In the genomic region with DNA sequence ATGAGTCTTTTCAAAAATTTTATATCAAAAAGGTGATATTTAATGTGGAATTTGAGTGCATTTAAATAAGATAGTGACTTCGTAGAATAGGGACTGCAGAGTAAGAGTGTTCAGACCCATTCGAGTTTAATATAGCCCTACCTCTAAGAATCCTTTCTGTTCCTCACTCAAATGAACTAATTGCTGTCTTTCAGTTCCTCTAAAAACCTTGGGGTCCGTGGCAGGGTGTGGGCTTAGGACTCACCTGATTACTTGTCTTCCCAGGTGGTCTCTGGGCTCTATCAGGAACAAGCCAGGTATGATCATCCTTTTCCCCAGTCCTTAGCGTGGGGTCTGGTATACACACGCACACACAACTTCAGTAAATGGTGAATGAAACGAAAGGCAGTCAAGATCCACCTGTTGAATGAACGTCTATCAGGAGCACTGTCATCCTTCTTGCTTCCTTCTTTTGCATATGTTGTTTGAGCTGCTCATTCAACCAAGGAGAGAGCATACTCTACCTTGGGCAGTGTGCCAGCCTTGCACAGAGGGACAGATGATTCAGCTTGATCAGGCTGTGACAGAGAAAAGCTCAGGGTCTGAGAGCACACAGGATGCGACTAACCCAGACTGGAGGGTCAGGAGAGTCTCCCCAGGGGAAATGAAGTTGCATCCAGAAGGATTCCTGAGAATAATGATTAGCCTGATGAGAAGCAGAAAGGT, we compare ENCODE assay signal across 8 cellular contexts. TPM values are rescaled to one million over a fixed set of nuclear protein-coding genes. Genes with fewer than 3 reads are reported as not detected.
DNase-seq lines count a peak whose midpoint lies in the region; ATAC-seq and TF ChIP-seq lines count a peak whose summit lies in the region.

No MANE protein-coding gene starts in this region.

- TF ChIP-seq EP300 in Ishikawa (IDR thresholded peaks at IDR 0.05; ENCODE audit: borderline replicate concordance): no peak

- peak overlapping the region; percentile 92 for H3K4me3 Mint-ChIP-seq in progenitor cell of endocrine pancreas (ENCODE audit: low read depth)

- no peaks in the 10 kb centered on the region for H3K9me3 Mint-ChIP-seq in progenitor cell of endocrine pancreas (ENCODE audit: low read depth)

- no peak for TF ChIP-seq RAD21 in Ishikawa (IDR thresholded peaks at IDR 0.05; ENCODE audit: low read depth)

- ATAC-seq in GM21576 (IDR thresholded peaks at IDR 0.05; ENCODE audit: unreplicated experiment): peak; percentile 56

- H3K4me1 Mint-ChIP-seq in progenitor cell of endocrine pancreas (ENCODE audit: low read depth): peaks cover 12% of the 10 kb centered on the region

- POLR2A ChIA-PET in HEK293T (lab: Yijun Ruan, JAX): interaction anchor here (1.1 to 4.1 kb wide), 9 partner anchors 9 to 96 kb away, joined by 3 to 17 read pairs (median 5); no protein-coding TSS in a partner anchor

- intact Hi-C loops in head of caudate nucleus (cut with DNase I): loop anchor here (10.0 kb wide), 1 partner anchor 640 kb away; a partner anchor contains a TSS

- DNase-seq in DMS53 treated with DMSO at 0.1 percent for 48 hours (lab: John Stamatoyannopoulos, UW; ENCODE audit: unreplicated experiment) (peak; percentile 100), OCI-M1 (lab: John Stamatoyannopoulos, UW) (peak; percentile 81), head of caudate nucleus (peak in 31 of 42 donors; percentile 18 to 72 (median 42)), progenitor cell of endocrine pancreas (ENCODE audit: low spot score, unreplicated experiment) (no peak), HEK293T (ENCODE audit: extremely low spot score) (no peak)
- peak; percentile 5 for DNase-seq in activated T-helper 9 cell treated with anti-CD3 and anti-CD28 coated beads, Interleukin-2, amount 50 U/mL, for 16 hours (ENCODE audit: low read depth)

- H3K27ac Mint-ChIP-seq in progenitor cell of endocrine pancreas: peak overlapping the region; percentile 97

- TF ChIP-seq CTCF in progenitor cell of endocrine pancreas (IDR thresholded peaks at IDR 0.05; ENCODE audit: unreplicated experiment): no peak

- CTCF ChIA-PET in HEK293T (lab: Yijun Ruan, JAX): no interaction called here

- peaks cover 3% of the 10 kb centered on the region for H3K27me3 Mint-ChIP-seq in progenitor cell of endocrine pancreas

- no peaks in the 10 kb centered on the region for H3K36me3 Mint-ChIP-seq in progenitor cell of endocrine pancreas (ENCODE audit: insufficient read depth)

TF ChIP-seq in Ishikawa, 13 proteins besides CTCF, POLR2A, EP300 and RAD21:
- no peak for TF ChIP-seq EGR1 (IDR thresholded peaks at IDR 0.05)
- peak; percentile 82 for TF ChIP-seq NFIC (IDR thresholded peaks at IDR 0.05)

TF ChIP-seq in HEK293T, 16 proteins besides CTCF, POLR2A, EP300 and RAD21:
- no peak for TF ChIP-seq TARDBP (IDR thresholded peaks at IDR 0.05)
- TF ChIP-seq ZNF384 (IDR thresholded peaks at IDR 0.05): no peak
- no peak for TF ChIP-seq BHLHE40 (IDR thresholded peaks at IDR 0.05; ENCODE audit: borderline replicate concordance)
- no peak for TF ChIP-seq HDGF (IDR thresholded peaks at IDR 0.05; ENCODE audit: borderline replicate concordance)
- no peak for TF ChIP-seq ELF4 (IDR thresholded peaks at IDR 0.05)
- no peak for TF ChIP-seq SP1 (IDR thresholded peaks at IDR 0.05)
- TF ChIP-seq CTBP1 (IDR thresholded peaks at IDR 0.05; ENCODE audit: borderline replicate concordance): no peak
- TF ChIP-seq FOXM1 (IDR thresholded peaks at IDR 0.05; ENCODE audit: borderline replicate concordance): no peak

RNA-seq across cellular contexts. Expression of a gene that starts 1.2 kb away (rescaled TPM):
- 67.5 and 74.5 TPM in 2 replicates for total RNA-seq in progenitor cell of endocrine pancreas

Comparison
In these comparisons a context has a peak if more than half of its experiments do, and no peak if none do; other contexts are left out.
1. DNase-seq: peak in DMS53 treated with DMSO at 0.1 percent for 48 hours (single experiment), OCI-M1 (single experiment), activated T-helper 9 cell treated with anti-CD3 and anti-CD28 coated beads, Interleukin-2, amount 50 U/mL, for 16 hours (single experiment) and head of caudate nucleus (31 of 42); none in progenitor cell of endocrine pancreas (single experiment) and HEK293T (single experiment).